Comparison of ENCODE assay signal across 1 cellular context in genomic region chr1:24605534-24606295, GRCh38.
TF ChIP-seq lines count a peak whose summit lies in the region.

No MANE protein-coding gene starts in this region.

TF ChIP-seq in HepG2, 621 proteins besides CTCF, POLR2A, EP300 and RAD21 (continued from another document and continues in another):
- TF ChIP-seq AFF4 (CRISPR knock-in tag; IDR thresholded peaks at IDR 0.05) (no peak; the same call in 1 of the 2 replicates), E2F1 (CRISPR knock-in tag; IDR thresholded peaks at IDR 0.05) (peak; percentile 45), HDAC2 (CRISPR knock-in tag; IDR thresholded peaks at IDR 0.05) (peak; percentile 75), TFDP1 (CRISPR knock-in tag; IDR thresholded peaks at IDR 0.05; ENCODE audit: borderline replicate concordance) (peak; percentile 85; the same call in 1 of the 2 replicates), RARG (CRISPR knock-in tag; IDR thresholded peaks at IDR 0.05; ENCODE audit: low read depth) (no peak), ZNF224 (CRISPR knock-in tag; IDR thresholded peaks at IDR 0.05) (no peak), ZNF644 (CRISPR knock-in tag; IDR thresholded peaks at IDR 0.05; ENCODE audit: low read depth) (peak; percentile 95), TBL1XR1 (IDR thresholded peaks at IDR 0.05; ENCODE audit: borderline replicate concordance, low read length, partially characterized antibody) (peak; percentile 5), MYPOP (CRISPR knock-in tag; IDR thresholded peaks at IDR 0.05) (peak; percentile 17; the same call in 1 of the 2 replicates), SKIL (CRISPR knock-in tag; IDR thresholded peaks at IDR 0.05; ENCODE audit: borderline replicate concordance) (peak; percentile 44; the same call in 1 of the 2 replicates), HOXA3 (CRISPR knock-in tag; IDR thresholded peaks at IDR 0.05) (peak; percentile 78), ZSCAN20 (CRISPR knock-in tag; IDR thresholded peaks at IDR 0.05; ENCODE audit: borderline replicate concordance) (peak; percentile 35; the same call in 1 of the 2 replicates), ZNF691 (CRISPR knock-in tag; IDR thresholded peaks at IDR 0.05; ENCODE audit: borderline replicate concordance, low read depth) (no peak; the same call in 1 of the 2 replicates), ZNF263 (CRISPR knock-in tag; IDR thresholded peaks at IDR 0.05) (peak; percentile 53), ZNF230 (CRISPR knock-in tag; IDR thresholded peaks at IDR 0.05) (0 out of 2 replicates have a peak, but pooled peaks have one; percentile 32), PATZ1 (CRISPR knock-in tag; IDR thresholded peaks at IDR 0.05) (peak; percentile 54; the same call in 1 of the 2 replicates), SP140L (CRISPR knock-in tag; IDR thresholded peaks at IDR 0.05; ENCODE audit: borderline replicate concordance) (no peak), RNF219 (CRISPR knock-in tag; IDR thresholded peaks at IDR 0.05) (no peak), ZNF430 (CRISPR knock-in tag; IDR thresholded peaks at IDR 0.05) (peak; percentile 54; the same call in 1 of the 2 replicates), ZNF609 (CRISPR knock-in tag; IDR thresholded peaks at IDR 0.05; ENCODE audit: borderline replicate concordance) (peak; percentile 27; the same call in 1 of the 2 replicates), HINFP (CRISPR knock-in tag; IDR thresholded peaks at IDR 0.05; ENCODE audit: low read depth) (0 out of 2 replicates have a peak, but pooled peaks have one; percentile 62), FOXP4 (CRISPR knock-in tag; IDR thresholded peaks at IDR 0.05) (peak; percentile 70), SOX13 (IDR thresholded peaks at IDR 0.05) (no peak), SOX13 (CRISPR knock-in tag; conservative IDR thresholded peaks at IDR 0.05 in 1 of 2, IDR thresholded peaks at IDR 0.05 in 1 of 2) (peak in 1 of 2 experiments; percentile 44; a peak in 1 of 4 replicates), YY1 (IDR thresholded peaks at IDR 0.05; ENCODE audit: insufficient read depth, insufficient replicate concordance, low read depth, low read length) (peak; percentile 32)
